ENCODE assay signal across 8 cellular contexts in the genomic region with DNA sequence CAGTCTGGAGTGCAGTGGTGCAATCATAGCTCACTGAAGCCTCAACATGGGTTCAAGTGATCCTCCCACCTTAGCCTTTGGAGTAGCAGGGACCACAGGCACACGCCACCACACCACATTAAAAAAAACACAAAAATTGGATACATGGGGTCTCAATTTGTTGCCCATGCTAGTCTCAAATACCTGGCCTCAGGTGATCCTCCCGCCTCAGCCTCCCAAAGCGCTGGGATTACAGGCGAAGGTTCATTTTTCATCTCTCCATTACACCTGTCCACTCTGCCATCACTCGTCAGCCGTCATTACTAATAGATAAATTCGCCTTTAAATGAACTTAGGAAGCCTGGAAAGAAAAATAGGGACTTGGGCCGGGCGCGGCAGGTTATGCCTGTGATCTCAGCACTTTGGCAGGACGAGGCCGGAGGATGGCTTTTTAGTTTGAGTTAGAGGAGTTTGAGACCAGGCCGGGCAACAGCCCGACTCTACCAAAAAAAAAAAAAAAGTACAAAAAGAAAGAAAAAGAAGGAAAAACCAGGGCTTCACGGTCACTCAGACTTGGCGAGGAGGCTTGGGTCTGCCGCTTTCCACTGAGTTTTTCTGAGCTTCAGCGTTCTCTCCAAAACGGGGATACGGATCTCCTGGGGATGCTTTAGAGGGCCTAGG. TPM values are rescaled to one million over a fixed set of nuclear protein-coding genes. Genes with fewer than 3 reads are reported as not detected.
A peak's percentile ranks its signal among the peaks of the same experiment; 100 is the strongest.
DNase-seq lines count a peak whose midpoint lies in the region; ATAC-seq and TF ChIP-seq lines count a peak whose summit lies in the region.

No MANE protein-coding gene starts in this region.

- WGBS in ovary, 3 donors = 3 to 4% (median 3%) methylated on average over 20 of the region's 20 CpGs

- no peaks in the 10 kb centered on the region for H3K9me3 ChIP-seq in ovary

- TF ChIP-seq POLR2A in ovary (IDR thresholded peaks at IDR 0.05) = no peak

- intact Hi-C loops in ovary (cut with DNase I) = loop anchor here in 2 of 4 donors (2.0 to 10.0 kb wide), 3 partner anchors 32 to 90 kb away; a partner anchor contains a TSS

- TF ChIP-seq EP300 in ovary (IDR thresholded peaks at IDR 0.05) = no peak

- no peak overlapping the region for H2AFZ ChIP-seq in GM23338

- peak overlapping the region; percentile 94 for H3K4me3 Mint-ChIP-seq in GM23338

- H3K9me3 Mint-ChIP-seq in GM23338 = peaks cover 4% of the 10 kb centered on the region; the same call in 1 of the 3 replicates

- peaks cover 49% of the 10 kb centered on the region for H3K79me2 ChIP-seq in GM23338 (replicated peaks; ENCODE audit: insufficient read depth)

- peak overlapping the region; percentile 96 for H3K27ac Mint-ChIP-seq in GM23338

- H3K27me3 Mint-ChIP-seq in GM23338 (ENCODE audit: insufficient read depth, low read depth, poor library complexity) = peaks cover 18% of the 10 kb centered on the region

- H3F3A ChIP-seq in GM23338 (replicated peaks; ENCODE audit: low read depth) = peaks cover 4% of the 10 kb centered on the region; the same call in 1 of the 2 replicates

- no peaks in the 10 kb centered on the region for H3K9me2 ChIP-seq in GM23338 (ENCODE audit: insufficient read depth)

- H3K4me1 ChIP-seq in GM23338 (ENCODE audit: insufficient read depth) (peaks cover 4% of the 10 kb centered on the region; the same call in 1 of the 2 replicates), ovary (ENCODE audit: insufficient read depth) (peaks cover 7% of the 10 kb centered on the region)

- H4K20me1 ChIP-seq in GM23338 (replicated peaks; ENCODE audit: insufficient read depth) = peaks cover 14% of the 10 kb centered on the region; the same call in 1 of the 2 replicates

- H3K27ac ChIP-seq in GM23338 (ENCODE audit: low read depth) (peak overlapping the region; percentile 94), ovary (peak overlapping the region; percentile 6 to 79)

- peak; percentile 5; the same call in 2 of the 3 replicates for ATAC-seq in GM23338
- ATAC-seq in SK-N-SH treated with all-trans-retinoic acid at 6 μM for 48 hours = peak; percentile 3

- H3K4me3 ChIP-seq in GM23338 (peak overlapping the region; percentile 76), ovary (peak overlapping the region; percentile 88)

- H3K4me2 ChIP-seq in GM23338 = peak overlapping the region; percentile 79

- H3K27me3 ChIP-seq in GM23338 (ENCODE audit: insufficient read depth) (no peaks in the 10 kb centered on the region), ovary (no peaks in the 10 kb centered on the region)

- no peaks in the 10 kb centered on the region; the same call in 1 of the 2 replicates for H3K36me3 ChIP-seq in GM23338 (ENCODE audit: insufficient read depth)
- no peaks in the 10 kb centered on the region for H3K36me3 ChIP-seq in ovary

- H3K4me1 Mint-ChIP-seq in GM23338 = peaks cover 14% of the 10 kb centered on the region

- H3K36me3 Mint-ChIP-seq in GM23338 (ENCODE audit: low read depth) = peaks cover 27% of the 10 kb centered on the region

- DNase-seq in GM23338 (ENCODE audit: low spot score) (peak; percentile 44), fibroblast of peridontal ligament (ENCODE audit: extremely low read depth) (peak; percentile 50), ovary (peak in 2 of 5 donors; percentile 42 to 43), AG20443 (ENCODE audit: low spot score) (no peak), pons (ENCODE audit: low spot score) (no peak), superior temporal gyrus (ENCODE audit: extremely low spot score) (no peak)
- DNase-seq in activated CD4-positive, alpha-beta T cell treated with anti-CD3 and anti-CD28 coated beads for 48 hours = no peak

- TF ChIP-seq CTCF in GM23338 (conservative IDR thresholded peaks at IDR 0.05; ENCODE audit: low read depth in 2 of 2) = no peak
- no peak for TF ChIP-seq CTCF in ovary (IDR thresholded peaks at IDR 0.05)

TF ChIP-seq in GM23338, 12 proteins besides CTCF, POLR2A, EP300 and RAD21 (continues in another document):
- no peak for TF ChIP-seq NANOG (IDR thresholded peaks at IDR 0.05; ENCODE audit: borderline replicate concordance)
- TF ChIP-seq, protein P1, sequence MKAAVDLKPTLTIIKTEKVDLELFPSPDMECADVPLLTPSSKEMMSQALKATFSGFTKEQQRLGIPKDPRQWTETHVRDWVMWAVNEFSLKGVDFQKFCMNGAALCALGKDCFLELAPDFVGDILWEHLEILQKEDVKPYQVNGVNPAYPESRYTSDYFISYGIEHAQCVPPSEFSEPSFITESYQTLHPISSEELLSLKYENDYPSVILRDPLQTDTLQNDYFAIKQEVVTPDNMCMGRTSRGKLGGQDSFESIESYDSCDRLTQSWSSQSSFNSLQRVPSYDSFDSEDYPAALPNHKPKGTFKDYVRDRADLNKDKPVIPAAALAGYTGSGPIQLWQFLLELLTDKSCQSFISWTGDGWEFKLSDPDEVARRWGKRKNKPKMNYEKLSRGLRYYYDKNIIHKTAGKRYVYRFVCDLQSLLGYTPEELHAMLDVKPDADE (IDR thresholded peaks at IDR 0.05) = no peak
- no peak for TF ChIP-seq EZH2 (IDR thresholded peaks at IDR 0.05; ENCODE audit: low read depth, unreplicated experiment)

TF ChIP-seq in SK-N-SH treated with all-trans-retinoic acid at 6 μM for 48 hours, 23 proteins besides CTCF, POLR2A, EP300 and RAD21 (continues in another document):
- TF ChIP-seq SNAI2 (CRISPR knock-in tag; IDR thresholded peaks at IDR 0.05) (no peak), PPARA (CRISPR knock-in tag; IDR thresholded peaks at IDR 0.05; ENCODE audit: borderline replicate concordance) (no peak), RARB (CRISPR knock-in tag; IDR thresholded peaks at IDR 0.05) (no peak), CSDC2 (CRISPR knock-in tag; IDR thresholded peaks at IDR 0.05) (no peak), ZC3H10 (CRISPR knock-in tag; IDR thresholded peaks at IDR 0.05) (no peak)
- TF ChIP-seq, protein P2, sequence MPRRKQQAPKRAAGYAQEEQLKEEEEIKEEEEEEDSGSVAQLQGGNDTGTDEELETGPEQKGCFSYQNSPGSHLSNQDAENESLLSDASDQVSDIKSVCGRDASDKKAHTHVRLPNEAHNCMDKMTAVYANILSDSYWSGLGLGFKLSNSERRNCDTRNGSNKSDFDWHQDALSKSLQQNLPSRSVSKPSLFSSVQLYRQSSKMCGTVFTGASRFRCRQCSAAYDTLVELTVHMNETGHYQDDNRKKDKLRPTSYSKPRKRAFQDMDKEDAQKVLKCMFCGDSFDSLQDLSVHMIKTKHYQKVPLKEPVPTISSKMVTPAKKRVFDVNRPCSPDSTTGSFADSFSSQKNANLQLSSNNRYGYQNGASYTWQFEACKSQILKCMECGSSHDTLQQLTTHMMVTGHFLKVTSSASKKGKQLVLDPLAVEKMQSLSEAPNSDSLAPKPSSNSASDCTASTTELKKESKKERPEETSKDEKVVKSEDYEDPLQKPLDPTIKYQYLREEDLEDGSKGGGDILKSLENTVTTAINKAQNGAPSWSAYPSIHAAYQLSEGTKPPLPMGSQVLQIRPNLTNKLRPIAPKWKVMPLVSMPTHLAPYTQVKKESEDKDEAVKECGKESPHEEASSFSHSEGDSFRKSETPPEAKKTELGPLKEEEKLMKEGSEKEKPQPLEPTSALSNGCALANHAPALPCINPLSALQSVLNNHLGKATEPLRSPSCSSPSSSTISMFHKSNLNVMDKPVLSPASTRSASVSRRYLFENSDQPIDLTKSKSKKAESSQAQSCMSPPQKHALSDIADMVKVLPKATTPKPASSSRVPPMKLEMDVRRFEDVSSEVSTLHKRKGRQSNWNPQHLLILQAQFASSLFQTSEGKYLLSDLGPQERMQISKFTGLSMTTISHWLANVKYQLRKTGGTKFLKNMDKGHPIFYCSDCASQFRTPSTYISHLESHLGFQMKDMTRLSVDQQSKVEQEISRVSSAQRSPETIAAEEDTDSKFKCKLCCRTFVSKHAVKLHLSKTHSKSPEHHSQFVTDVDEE (CRISPR knock-in tag; IDR thresholded peaks at IDR 0.05) = no peak
- TF ChIP-seq, protein P3, sequence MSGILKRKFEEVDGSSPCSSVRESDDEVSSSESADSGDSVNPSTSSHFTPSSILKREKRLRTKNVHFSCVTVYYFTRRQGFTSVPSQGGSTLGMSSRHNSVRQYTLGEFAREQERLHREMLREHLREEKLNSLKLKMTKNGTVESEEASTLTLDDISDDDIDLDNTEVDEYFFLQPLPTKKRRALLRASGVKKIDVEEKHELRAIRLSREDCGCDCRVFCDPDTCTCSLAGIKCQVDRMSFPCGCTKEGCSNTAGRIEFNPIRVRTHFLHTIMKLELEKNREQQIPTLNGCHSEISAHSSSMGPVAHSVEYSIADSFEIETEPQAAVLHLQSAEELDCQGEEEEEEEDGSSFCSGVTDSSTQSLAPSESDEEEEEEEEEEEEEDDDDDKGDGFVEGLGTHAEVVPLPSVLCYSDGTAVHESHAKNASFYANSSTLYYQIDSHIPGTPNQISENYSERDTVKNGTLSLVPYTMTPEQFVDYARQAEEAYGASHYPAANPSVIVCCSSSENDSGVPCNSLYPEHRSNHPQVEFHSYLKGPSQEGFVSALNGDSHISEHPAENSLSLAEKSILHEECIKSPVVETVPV (CRISPR knock-in tag; IDR thresholded peaks at IDR 0.05) = no peak

RNA-seq across cellular contexts. Expression of a gene that starts 0.7 kb away (rescaled TPM):
- 75.0 and 108 TPM in 2 replicates for total RNA-seq in GM23338 (2014; rRNA removed; shearing (Covaris generic))
- polyA plus RNA-seq in GM23338 (2016; fragmentation: Nextera tagmentation; extraction: Ambion mirVana) = 144 and 150 TPM in 2 replicates
- total RNA-seq in ovary = 100 to 1,000 TPM in 4 of 7 donors, 10 to 100 TPM in 3; 51.4 to 127 (median 101) TPM
- polyA plus RNA-seq in ovary = 100 to 1,000 TPM in 1 of 2 donors, 10 to 100 TPM in 1; 98.8 to 163 TPM

RNA-seq across cellular contexts. Expression of a gene that starts 9.0 kb away (rescaled TPM):
- 106 and 207 TPM in 2 replicates for total RNA-seq in GM23338 (2014; rRNA removed; shearing (Covaris generic))
- polyA plus RNA-seq in GM23338 (2016; fragmentation: Nextera tagmentation; extraction: Ambion mirVana) (1,901 and 2,135 TPM in 2 replicates), ovary (1,000 to 10,000 TPM; 2,348 to 7,403 TPM)
- total RNA-seq in ovary = 1,000 to 10,000 TPM; 3,321 to 5,287 (median 4,531) TPM

RNA-seq across cellular contexts. Expression of a gene that starts 32.3 kb away (rescaled TPM):
- total RNA-seq in GM23338 (2014; rRNA removed; shearing (Covaris generic)) = 35.2 and 41.3 TPM in 2 replicates
- 15.5 and 16.2 TPM in 2 replicates for polyA plus RNA-seq in GM23338 (2016; fragmentation: Nextera tagmentation; extraction: Ambion mirVana)
- total RNA-seq in ovary = 10 to 100 TPM in 6 of 7 donors, 1 to 10 TPM in 1; 8.6 to 68.0 (median 33.9) TPM
- 10 to 100 TPM; 12.9 to 23.0 TPM for polyA plus RNA-seq in ovary

RNA-seq across cellular contexts. Expression of a gene that starts 35.9 kb away (rescaled TPM):
- 119 and 120 TPM in 2 replicates for total RNA-seq in GM23338 (2014; rRNA removed; shearing (Covaris generic))
- polyA plus RNA-seq in GM23338 (2016; fragmentation: Nextera tagmentation; extraction: Ambion mirVana) = 139 and 145 TPM in 2 replicates
- total RNA-seq in ovary = 10 to 100 TPM; 31.5 to 59.9 (median 51.4) TPM
- polyA plus RNA-seq in ovary = 10 to 100 TPM; 41.2 to 48.3 TPM

RNA-seq across cellular contexts. Expression of a gene that starts 38.1 kb away (rescaled TPM):
- 9.5 and 10.6 TPM in 2 replicates for total RNA-seq in GM23338 (2014; rRNA removed; shearing (Covaris generic))
- polyA plus RNA-seq in GM23338 (2016; fragmentation: Nextera tagmentation; extraction: Ambion mirVana) (27.5 and 27.7 TPM in 2 replicates), ovary (100 to 1,000 TPM; 204 to 320 TPM)
- 100 to 1,000 TPM in 6 of 7 donors, 10 to 100 TPM in 1; 78.1 to 995 (median 152) TPM for total RNA-seq in ovary

Comparison
In these comparisons a context has a peak if more than half of its experiments do, and no peak if none do; other contexts are left out.
1. DNase-seq: peak in GM23338 (single experiment) and fibroblast of peridontal ligament (single experiment); none in AG20443 (single experiment), pons (single experiment), superior temporal gyrus (single experiment) and activated CD4-positive, alpha-beta T cell treated with anti-CD3 and anti-CD28 coated beads for 48 hours (single experiment).
2. RNA of a gene that starts 9.0 kb away (total RNA-seq): 3,321 to 5,287 TPM in ovary; 106 to 207 TPM in GM23338; every median in the first group is over 10 times any median in the second.